13 cellular contexts compared by ENCODE assay signal in the genomic region with DNA sequence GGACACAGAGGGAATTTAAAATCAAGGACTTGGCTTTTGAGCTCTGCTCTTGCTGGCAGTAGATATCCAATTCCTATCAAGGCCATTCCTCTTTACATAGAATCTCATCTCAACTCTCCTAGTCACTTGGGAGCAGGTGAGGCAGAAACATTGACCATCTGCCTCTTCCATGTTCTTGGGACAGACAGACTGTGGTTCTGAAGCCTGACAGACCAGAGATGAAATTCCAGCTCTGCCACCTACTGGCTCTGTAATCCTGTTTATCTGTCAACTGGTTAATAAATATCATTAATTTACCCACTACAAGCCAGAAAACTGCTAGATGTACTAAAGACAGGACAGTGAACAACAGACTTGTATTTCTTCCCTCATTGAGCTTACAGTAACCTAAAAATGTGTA.
A peak's percentile ranks its signal among the peaks of the same experiment; 100 is the strongest.
DNase-seq lines count a peak whose midpoint lies in the region; ATAC-seq and TF ChIP-seq lines count a peak whose summit lies in the region.
"Had no signal": no experiment of that assay in that cellular context is flagged by ENCODE, and none has a peak within 500 bp of the region (broad histone marks: within the 10 kb centered on the region; RNA-seq: fewer than 3 reads in every experiment).

No MANE protein-coding gene starts in this region.

- no peak overlapping the region for H3K27ac ChIP-seq in breast epithelium
- H3K27ac ChIP-seq: parathyroid adenoma had no signal

- POLR2A ChIA-PET in MCF 10A (lab: Yijun Ruan, JAX): no interaction called here

- no peaks in the 10 kb centered on the region for H3K9me3 Mint-ChIP-seq in MCF 10A (ENCODE audit: unreplicated experiment)
- H3K9me3 Mint-ChIP-seq in type B pancreatic cell: no peaks in the 10 kb centered on the region
- no peaks in the 10 kb centered on the region for H3K9me3 Mint-ChIP-seq in progenitor cell of endocrine pancreas (ENCODE audit: low read depth)

- H3K36me3 ChIP-seq in breast epithelium: no peaks in the 10 kb centered on the region

- no peaks in the 10 kb centered on the region for H3K9me3 ChIP-seq in breast epithelium

- DNase-seq in MCF 10A (ENCODE audit: unreplicated experiment) (peak; percentile 41), breast epithelium (ENCODE audit: low spot score in 2 of 2) (no peak), RKO (ENCODE audit: low spot score) (peak; percentile 23), fibroblast of mammary gland (ENCODE audit: low read depth) (peak; percentile 22), type B pancreatic cell (ENCODE audit: extremely low spot score, unreplicated experiment) (no peak), progenitor cell of endocrine pancreas (ENCODE audit: low spot score, unreplicated experiment) (no peak)
- DNase-seq: activated CD4-positive, alpha-beta T cell treated with anti-CD3 and anti-CD28 coated beads, Interleukin-2, amount 50 U/mL, for 48 hours; Karpas-422; T-helper 17 cell had no signal

- H3K27ac Mint-ChIP-seq in MCF 10A (ENCODE audit: low read depth, unreplicated experiment) (no peak overlapping the region), type B pancreatic cell (no peak overlapping the region), progenitor cell of endocrine pancreas (no peak overlapping the region)
- H3K27ac Mint-ChIP-seq: T-helper 17 cell had no signal

- peaks cover 6% of the 10 kb centered on the region for H3K4me1 Mint-ChIP-seq in MCF 10A (ENCODE audit: insufficient read depth, unreplicated experiment)
- H3K4me1 Mint-ChIP-seq in type B pancreatic cell (ENCODE audit: unreplicated experiment): no peaks in the 10 kb centered on the region
- H3K4me1 Mint-ChIP-seq in progenitor cell of endocrine pancreas (ENCODE audit: low read depth): no peaks in the 10 kb centered on the region
- H3K4me1 Mint-ChIP-seq: T-helper 17 cell had no signal

- H3K4me3 Mint-ChIP-seq in MCF 10A (ENCODE audit: unreplicated experiment): no peak overlapping the region
- H3K4me3 Mint-ChIP-seq in type B pancreatic cell: no peak overlapping the region
- H3K4me3 Mint-ChIP-seq in progenitor cell of endocrine pancreas (ENCODE audit: low read depth): no peak overlapping the region
- H3K4me3 Mint-ChIP-seq: T-helper 17 cell had no signal

- H3K36me3 Mint-ChIP-seq in MCF 10A (ENCODE audit: insufficient read depth, unreplicated experiment) (no peaks in the 10 kb centered on the region), type B pancreatic cell (no peaks in the 10 kb centered on the region), progenitor cell of endocrine pancreas (ENCODE audit: insufficient read depth) (no peaks in the 10 kb centered on the region)

- no peak for ATAC-seq in HG03342 (IDR thresholded peaks at IDR 0.05; ENCODE audit: unreplicated experiment)
- no peak for ATAC-seq in HG02970 (IDR thresholded peaks at IDR 0.05; ENCODE audit: low FRiP score, unreplicated experiment)
- ATAC-seq: T-helper 17 cell had no signal

- CTCF ChIA-PET in MCF 10A (lab: Yijun Ruan, JAX): interaction anchor here (0.5 to 2.3 kb wide), 19 partner anchors 10 to 698 kb away, joined by 3 to 18 read pairs (median 3); no protein-coding TSS in a partner anchor

- H3K27me3 Mint-ChIP-seq in MCF 10A (ENCODE audit: insufficient read depth, unreplicated experiment) (no peaks in the 10 kb centered on the region), type B pancreatic cell (no peaks in the 10 kb centered on the region), progenitor cell of endocrine pancreas (no peaks in the 10 kb centered on the region)
- H3K27me3 Mint-ChIP-seq: T-helper 17 cell had no signal

- BruUV-seq in MCF 10A (replicated peaks; lab: Mats Ljungman, UMichigan): no TSS peak

- peak; percentile 31 for TF ChIP-seq CTCF in MCF 10A (IDR thresholded peaks at IDR 0.05; ENCODE audit: unreplicated experiment)
- TF ChIP-seq CTCF in breast epithelium (IDR thresholded peaks at IDR 0.05): no peak
- peak; percentile 31 for TF ChIP-seq CTCF in fibroblast of mammary gland (conservative IDR thresholded peaks at IDR 0.05; ENCODE audit: control insufficient read depth, insufficient read depth, low read depth, low read length)
- TF ChIP-seq CTCF in type B pancreatic cell (conservative IDR thresholded peaks at IDR 0.05): peak; percentile 14
- no peak for TF ChIP-seq CTCF in progenitor cell of endocrine pancreas (IDR thresholded peaks at IDR 0.05; ENCODE audit: unreplicated experiment)

- H3K4me1 ChIP-seq in breast epithelium: no peaks in the 10 kb centered on the region
- H3K4me1 ChIP-seq: parathyroid adenoma had no signal

- intact Hi-C loops in MCF 10A (cut with micrococcal nuclease): loop anchor here (1.0 to 5.0 kb wide), 2 partner anchors 299 to 694 kb away; no protein-coding TSS in a partner anchor
- intact Hi-C loops in breast epithelium (cut with DNase I; ENCODE audit: low total_unique reads): loop anchor here (5.0 kb wide), 1 partner anchor 76 kb away; no protein-coding TSS in a partner anchor

- H3K4me3 ChIP-seq in breast epithelium (no peak overlapping the region), fibroblast of mammary gland (ENCODE audit: control insufficient read depth, low read depth, low read length) (no peak overlapping the region)
- H3K4me3 ChIP-seq: lung had no signal

- H3K27me3 ChIP-seq in breast epithelium: no peaks in the 10 kb centered on the region

- no peak for TF ChIP-seq POLR2A in breast epithelium (IDR thresholded peaks at IDR 0.05)

Comparison
In these comparisons a context has a peak if more than half of its experiments do, and no peak if none do; other contexts are left out.
1. DNase-seq: peak in MCF 10A (single experiment), RKO (single experiment) and fibroblast of mammary gland (single experiment); none in breast epithelium (0 of 2), type B pancreatic cell (single experiment) and progenitor cell of endocrine pancreas (single experiment).
2. CTCF ChIP-seq: peak in MCF 10A (single experiment), fibroblast of mammary gland (single experiment) and type B pancreatic cell (single experiment); none in breast epithelium (0 of 3) and progenitor cell of endocrine pancreas (single experiment).